8 cellular contexts compared by ENCODE assay signal in the genomic region with DNA sequence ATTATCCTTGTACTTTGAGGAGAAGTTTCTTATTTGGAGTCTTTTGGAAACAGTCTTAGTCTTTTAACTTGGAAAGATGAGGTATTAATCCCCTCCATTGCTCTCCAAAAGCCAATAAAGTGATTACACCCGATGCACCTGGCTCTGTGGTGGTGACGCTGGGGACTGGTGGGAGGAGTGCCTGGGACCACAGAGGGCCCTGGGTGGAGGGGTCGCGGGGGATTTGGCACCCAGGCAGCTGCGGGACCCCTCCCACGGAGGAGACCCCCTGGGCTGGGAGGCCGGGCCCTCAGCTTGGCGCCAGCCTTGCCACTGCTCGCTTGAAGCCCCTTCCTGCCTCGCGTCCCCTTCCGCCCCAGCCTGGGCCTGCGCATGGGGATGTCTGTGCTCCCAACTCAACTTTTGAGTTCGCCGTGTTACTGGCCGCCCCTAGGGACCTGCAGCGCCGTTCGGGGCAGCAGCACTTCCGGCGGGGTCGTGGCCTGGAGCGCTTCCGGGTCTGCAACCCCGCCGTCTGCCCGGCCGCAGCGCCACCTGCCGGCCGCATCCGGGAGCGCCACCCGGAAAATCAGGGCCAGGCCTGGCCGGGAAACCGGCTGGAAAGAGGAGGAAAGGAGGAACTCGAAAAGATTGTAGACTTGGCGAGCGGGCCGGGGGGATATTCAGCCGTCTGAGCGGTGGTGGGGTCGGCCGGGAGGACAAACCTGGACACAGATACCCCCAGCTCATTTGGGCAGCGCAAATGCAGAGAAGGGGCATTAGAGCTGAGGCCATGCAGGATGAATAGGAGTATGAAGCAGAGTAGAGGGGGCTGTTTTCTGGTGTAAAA. TPM values are rescaled to one million over a fixed set of nuclear protein-coding genes. Genes with fewer than 3 reads are reported as not detected.
DNase-seq lines count a peak whose midpoint lies in the region; ATAC-seq and TF ChIP-seq lines count a peak whose summit lies in the region.

No MANE protein-coding gene starts in this region.

- peaks cover 48 to 60% of the 10 kb centered on the region in 2 donors for H3K36me3 Mint-ChIP-seq in stimulated activated naive B cell treated with anti-CD40 and anti-IgM and Interleukin-4, amounts not matched to agents 10 μg/mL and 1 μg/mL and 100 μg/mL, for 72 hours

- peak overlapping the region; percentile 82 to 85 for H3K4me3 Mint-ChIP-seq in stimulated activated naive B cell treated with anti-CD40 and anti-IgM and Interleukin-4, amounts not matched to agents 10 μg/mL and 1 μg/mL and 100 μg/mL, for 72 hours

- DNase-seq in EH (ENCODE audit: low read depth) (peak; percentile 76), NOMO-1 treated with DMSO at 0.1 percent for 48 hours (lab: John Stamatoyannopoulos, UW; ENCODE audit: unreplicated experiment) (peak; percentile 77), epithelial cell of esophagus (ENCODE audit: low read depth) (peak; percentile 64), mucosa of gallbladder (ENCODE audit: low spot score) (peak; percentile 68)
- peak; percentile 76 for DNase-seq in activated CD8-positive, alpha-beta memory T cell treated with anti-CD3 and anti-CD28 coated beads, Interleukin-2, amount 50 U/mL, for 4 hours
- DNase-seq in stimulated activated naive B cell treated with anti-CD40 and anti-IgM and Interleukin-4, amounts not matched to agents 10 μg/mL and 1 μg/mL and 100 μg/mL, for 72 hours = peak; percentile 75

- peak; percentile 58 for TF ChIP-seq CTCF in epithelial cell of esophagus (IDR thresholded peaks at IDR 0.05; ENCODE audit: insufficient read depth, low read depth, low read length, missing control alignments)

- H3K4me1 Mint-ChIP-seq in stimulated activated naive B cell treated with anti-CD40 and anti-IgM and Interleukin-4, amounts not matched to agents 10 μg/mL and 1 μg/mL and 100 μg/mL, for 72 hours = peaks cover 30 to 53% of the 10 kb centered on the region in 2 donors

- no peaks in the 10 kb centered on the region for H3K9me3 Mint-ChIP-seq in stimulated activated naive B cell treated with anti-CD40 and anti-IgM and Interleukin-4, amounts not matched to agents 10 μg/mL and 1 μg/mL and 100 μg/mL, for 72 hours

- peak overlapping the region; percentile 96 for H3K27ac Mint-ChIP-seq in stimulated activated naive B cell treated with anti-CD40 and anti-IgM and Interleukin-4, amounts not matched to agents 10 μg/mL and 1 μg/mL and 100 μg/mL, for 72 hours

- H3K27me3 Mint-ChIP-seq in stimulated activated naive B cell treated with anti-CD40 and anti-IgM and Interleukin-4, amounts not matched to agents 10 μg/mL and 1 μg/mL and 100 μg/mL, for 72 hours = no peaks in the 10 kb centered on the region

- H3K4me3 ChIP-seq in epithelial cell of esophagus (ENCODE audit: low read length) = peak overlapping the region; percentile 3

- ATAC-seq in HG03095 (IDR thresholded peaks at IDR 0.05; ENCODE audit: unreplicated experiment) (peak; percentile 30), GM21717 (IDR thresholded peaks at IDR 0.05; ENCODE audit: unreplicated experiment) (no peak)
- ATAC-seq in stimulated activated naive B cell treated with anti-CD40 and anti-IgM and Interleukin-4, amounts not matched to agents 10 μg/mL and 1 μg/mL and 100 μg/mL, for 72 hours (replicated peaks) = peak; percentile 49 to 58

RNA-seq across cellular contexts. Expression of a gene that starts 8.4 kb away (rescaled TPM):
- total RNA-seq in mucosa of gallbladder = 1.0 TPM

RNA-seq across cellular contexts. Expression of a gene that starts 17.4 kb away (rescaled TPM):
- 0.17 TPM for total RNA-seq in mucosa of gallbladder

RNA-seq across cellular contexts. Expression of a gene that starts 24.4 kb away (rescaled TPM):
- total RNA-seq in mucosa of gallbladder = 5.1 TPM

RNA-seq across cellular contexts. Expression of a gene that starts 34.4 kb away (rescaled TPM):
- 0.17 TPM for total RNA-seq in mucosa of gallbladder

RNA-seq across cellular contexts. Expression of a gene that starts 36.9 kb away (rescaled TPM):
- total RNA-seq in mucosa of gallbladder = 72.8 TPM
